ENCODE assay signal across 7 cellular contexts in genomic region chr20:8132015-8132631, GRCh38.
DNase-seq lines count a peak whose midpoint lies in the region; ATAC-seq lines count a peak whose summit lies in the region.

Gene PLCB1 (plus strand): TSS chr20:8132266. CDS start chr20:8132652, 386 bp downstream.

- DNase-seq in NCI-H2171 treated with DMSO at 0.1 percent for 48 hours (lab: John Stamatoyannopoulos, UW), result peak; percentile 92
- DNase-seq in activated CD4-positive, CD25-positive, alpha-beta regulatory T cell treated with anti-CD3 and anti-CD28 coated beads, Interleukin-2, amount 50 U/mL, for 72 hours, result peak; percentile 61
- DNase-seq in cerebellar cortex (ENCODE audit: low spot score), result peak; percentile 82
- DNase-seq in islet precursor cell, result peak; percentile 94
- DNase-seq in stimulated activated CD4-positive, alpha-beta T cell treated with anti-CD3 and anti-CD28 coated beads, Interleukin-12 subunit alpha, Interleukin-12 subunit beta, amount 100 ng/mL, for 4 hours, result peak; percentile 65

- peak; percentile 87 for ATAC-seq in GM18511 (IDR thresholded peaks at IDR 0.05; ENCODE audit: unreplicated experiment)
- peak; percentile 87 for ATAC-seq in HG03045 (IDR thresholded peaks at IDR 0.05; ENCODE audit: unreplicated experiment)

Comparison
In these comparisons a context has a peak if more than half of its experiments do, and no peak if none do; other contexts are left out.
1. Peak in every context shown above with its lines: DNase-seq and ATAC-seq.